38 cellular contexts compared by ENCODE assay signal in the genomic region with DNA sequence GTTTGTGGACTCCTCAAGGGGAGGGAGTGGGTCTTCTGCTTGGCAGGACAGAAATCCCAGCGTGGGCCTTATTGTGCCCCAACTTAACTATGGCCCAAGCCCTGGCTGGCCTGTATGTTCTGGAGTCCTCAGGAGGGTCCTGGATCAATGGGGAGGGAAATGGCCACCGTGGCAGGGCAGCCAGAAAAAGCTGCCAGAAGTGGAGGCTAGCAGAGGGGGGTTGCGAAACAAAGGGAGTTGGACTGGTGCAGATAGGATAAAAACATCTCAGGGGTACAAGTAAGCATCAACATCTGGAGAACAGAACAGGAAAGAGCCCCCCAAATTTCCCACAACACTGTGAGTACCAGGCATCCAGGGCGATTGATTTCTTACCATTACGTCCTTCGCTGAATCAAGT. TPM values are rescaled to one million over a fixed set of nuclear protein-coding genes. Genes with fewer than 3 reads are reported as not detected.
"Had no signal": no experiment of that assay in that cellular context is flagged by ENCODE, and none has a peak within 500 bp of the region (broad histone marks: within the 10 kb centered on the region; RNA-seq: fewer than 3 reads in every experiment).

No MANE protein-coding gene starts in this region.

- FAIRE-seq: endometrium, endothelial cell of umbilical vein had no signal

- H3K27me3 Mint-ChIP-seq: activated CD8-positive, alpha-beta memory T cell treated with anti-CD3 and anti-CD28 coated beads, Interleukin-2, amount 10 ng/mL, durations not matched to agents 7 days and 5 days; brain had no signal

- H3K36me3 Mint-ChIP-seq: activated CD4-positive, alpha-beta memory T cell treated with anti-CD3 and anti-CD28 coated beads for 36 hours; activated CD8-positive, alpha-beta memory T cell treated with anti-CD3 and anti-CD28 coated beads, Interleukin-2, amount 10 ng/mL, durations not matched to agents 7 days and 5 days; activated naive CD4-positive, alpha-beta T cell treated with anti-CD3 and anti-CD28 coated beads, Interleukin-2, amount 10 ng/mL, durations not matched to agents 7 days and 5 days; activated naive CD4-positive, alpha-beta T cell treated with anti-CD3 and anti-CD28 coated beads, Interleukin-2, amount 50 U/mL, for 72 hours had no signal

- H3K27ac Mint-ChIP-seq: activated CD4-positive, alpha-beta memory T cell treated with anti-CD3 and anti-CD28 coated beads for 36 hours; activated CD4-positive, alpha-beta T cell treated with anti-CD3 and anti-CD28 coated beads for 36 hours; activated CD4-positive, alpha-beta T cell treated with anti-CD3 and anti-CD28 coated beads, Interleukin-2, amount 10 ng/mL, durations not matched to agents 24 days and 14 days; activated CD8-positive, alpha-beta memory T cell treated with anti-CD3 and anti-CD28 coated beads, Interleukin-2, amount 10 ng/mL, durations not matched to agents 7 days and 5 days; activated CD8-positive, alpha-beta T cell treated with anti-CD3 and anti-CD28 coated beads, Interleukin-2, amount 10 ng/mL, durations not matched to agents 7 days and 5 days; activated naive CD4-positive, alpha-beta T cell treated with anti-CD3 and anti-CD28 coated beads, Interleukin-2, amount 10 ng/mL, durations not matched to agents 7 days and 5 days; activated naive CD4-positive, alpha-beta T cell treated with anti-CD3 and anti-CD28 coated beads, Interleukin-2, amount 50 U/mL, for 72 hours; activated naive CD8-positive, alpha-beta T cell treated with anti-CD3 and anti-CD28 coated beads, Interleukin-2, amount 10 ng/mL, durations not matched to agents 7 days and 5 days; activated T-cell treated with anti-CD3 and anti-CD28 coated beads, Interleukin-2, amount 50 U/mL, for 24 hours; activated T-cell treated with anti-CD3 and anti-CD28 coated beads, Interleukin-2, amount 50 U/mL, for 72 hours had no signal

- DNase-seq: activated CD4-positive, alpha-beta memory T cell treated with anti-CD3 and anti-CD28 coated beads for 36 hours; activated CD4-positive, alpha-beta T cell treated with anti-CD3 and anti-CD28 coated beads for 36 hours; activated CD4-positive, alpha-beta T cell treated with anti-CD3 and anti-CD28 coated beads, Interleukin-2, amount 10 ng/mL, durations not matched to agents 24 days and 14 days; activated CD4-positive, CD25-positive, alpha-beta regulatory T cell; activated CD4-positive, CD25-positive, alpha-beta regulatory T cell treated with anti-CD3 and anti-CD28 coated beads, Interleukin-2, amount 50 U/mL, for 72 hours; activated CD8-positive, alpha-beta memory T cell treated with anti-CD3 and anti-CD28 coated beads, Interleukin-2, amount 10 ng/mL, durations not matched to agents 7 days and 5 days; activated CD8-positive, alpha-beta memory T cell treated with anti-CD3 and anti-CD28 coated beads, Interleukin-2, amount 50 U/mL, for 48 hours; activated CD8-positive, alpha-beta T cell treated with anti-CD3 and anti-CD28 coated beads, Interleukin-2, amount 10 ng/mL, durations not matched to agents 7 days and 5 days; activated gamma-delta T cell; activated naive CD4-positive, alpha-beta T cell; activated naive CD4-positive, alpha-beta T cell treated with anti-CD3 and anti-CD28 coated beads, Interleukin-2, amount 10 ng/mL, durations not matched to agents 7 days and 5 days; activated naive CD8-positive, alpha-beta T cell treated with anti-CD3 and anti-CD28 coated beads, Interleukin-2, amount 10 ng/mL, durations not matched to agents 7 days and 5 days; activated T-cell treated with anti-CD3 and anti-CD28 coated beads for 4 hours; activated T-cell treated with anti-CD3 and anti-CD28 coated beads, Interleukin-2, amount 50 U/mL, for 24 hours; activated T-cell treated with anti-CD3 and anti-CD28 coated beads, Interleukin-2, amount 50 U/mL, for 72 hours; central memory CD4-positive, alpha-beta T cell; cerebellar nuclear complex; colonic mucosa; effector CD8-positive, alpha-beta T cell; esophagus squamous epithelium; foreskin melanocyte; T-helper 2 cell had no signal

- H3K36me3 ChIP-seq: ascending aorta, breast epithelium, cardiac muscle cell, colonic mucosa, esophagus squamous epithelium, gastroesophageal sphincter had no signal

- H3K4me3 ChIP-seq: ascending aorta, breast epithelium, cardiac muscle cell, colonic mucosa, esophagus squamous epithelium, gastroesophageal sphincter had no signal

- H3K4me1 ChIP-seq: ascending aorta, breast epithelium, colonic mucosa, esophagus squamous epithelium, gastroesophageal sphincter had no signal

- H3K27ac ChIP-seq: ascending aorta, breast epithelium, cardiac muscle cell, colonic mucosa, epithelial cell of prostate, esophagus squamous epithelium, gastroesophageal sphincter had no signal

- H3K4me1 Mint-ChIP-seq: activated CD8-positive, alpha-beta memory T cell treated with anti-CD3 and anti-CD28 coated beads, Interleukin-2, amount 10 ng/mL, durations not matched to agents 7 days and 5 days; activated naive CD4-positive, alpha-beta T cell treated with anti-CD3 and anti-CD28 coated beads, Interleukin-2, amount 10 ng/mL, durations not matched to agents 7 days and 5 days; activated naive CD8-positive, alpha-beta T cell treated with anti-CD3 and anti-CD28 coated beads, Interleukin-2, amount 10 ng/mL, durations not matched to agents 7 days and 5 days had no signal

- H3K4me3 Mint-ChIP-seq: activated CD4-positive, alpha-beta memory T cell treated with anti-CD3 and anti-CD28 coated beads for 36 hours; activated CD4-positive, alpha-beta T cell treated with anti-CD3 and anti-CD28 coated beads for 36 hours; activated CD4-positive, alpha-beta T cell treated with anti-CD3 and anti-CD28 coated beads, Interleukin-2, amount 10 ng/mL, durations not matched to agents 24 days and 14 days; activated CD8-positive, alpha-beta memory T cell treated with anti-CD3 and anti-CD28 coated beads, Interleukin-2, amount 10 ng/mL, durations not matched to agents 7 days and 5 days; activated CD8-positive, alpha-beta T cell treated with anti-CD3 and anti-CD28 coated beads, Interleukin-2, amount 10 ng/mL, durations not matched to agents 7 days and 5 days; activated naive CD4-positive, alpha-beta T cell treated with anti-CD3 and anti-CD28 coated beads, Interleukin-2, amount 10 ng/mL, durations not matched to agents 7 days and 5 days; activated naive CD8-positive, alpha-beta T cell treated with anti-CD3 and anti-CD28 coated beads, Interleukin-2, amount 10 ng/mL, durations not matched to agents 7 days and 5 days; activated T-cell treated with anti-CD3 and anti-CD28 coated beads, Interleukin-2, amount 50 U/mL, for 24 hours; activated T-cell treated with anti-CD3 and anti-CD28 coated beads, Interleukin-2, amount 50 U/mL, for 72 hours; brain had no signal

- H3K27me3 ChIP-seq: ascending aorta, breast epithelium, cardiac muscle cell, colonic mucosa had no signal

- H3K9me3 ChIP-seq: ascending aorta, breast epithelium, colonic mucosa, esophagus squamous epithelium, gastroesophageal sphincter had no signal

- H3K9me3 Mint-ChIP-seq: activated CD4-positive, alpha-beta memory T cell treated with anti-CD3 and anti-CD28 coated beads for 36 hours; activated CD4-positive, alpha-beta T cell treated with anti-CD3 and anti-CD28 coated beads, Interleukin-2, amount 10 ng/mL, durations not matched to agents 24 days and 14 days; activated naive CD4-positive, alpha-beta T cell treated with anti-CD3 and anti-CD28 coated beads, Interleukin-2, amount 10 ng/mL, durations not matched to agents 7 days and 5 days; activated naive CD4-positive, alpha-beta T cell treated with anti-CD3 and anti-CD28 coated beads, Interleukin-2, amount 50 U/mL, for 72 hours; activated T-cell treated with anti-CD3 and anti-CD28 coated beads, Interleukin-2, amount 50 U/mL, for 24 hours had no signal

- ATAC-seq: activated CD4-positive, alpha-beta T cell treated with anti-CD3 and anti-CD28 coated beads for 36 hours; activated CD8-positive, alpha-beta memory T cell treated with anti-CD3 and anti-CD28 coated beads, Interleukin-2, amount 10 ng/mL, durations not matched to agents 7 days and 5 days; activated CD8-positive, alpha-beta T cell treated with anti-CD3 and anti-CD28 coated beads, Interleukin-2, amount 10 ng/mL, durations not matched to agents 7 days and 5 days; activated naive CD4-positive, alpha-beta T cell treated with anti-CD3 and anti-CD28 coated beads, Interleukin-2, amount 50 U/mL, for 72 hours; activated T-cell treated with anti-CD3 and anti-CD28 coated beads, Interleukin-2, amount 50 U/mL, for 72 hours; gastroesophageal sphincter had no signal

RNA-seq across cellular contexts. Expression of gene CACNG1, which starts 3.7 kb away (rescaled TPM):
- total RNA-seq: activated CD4-positive, alpha-beta memory T cell treated with anti-CD3 and anti-CD28 coated beads for 36 hours; activated CD4-positive, alpha-beta T cell treated with anti-CD3 and anti-CD28 coated beads for 36 hours; activated CD4-positive, alpha-beta T cell treated with anti-CD3 and anti-CD28 coated beads, Interleukin-2, amount 10 ng/mL, durations not matched to agents 24 days and 14 days; activated CD8-positive, alpha-beta memory T cell treated with anti-CD3 and anti-CD28 coated beads for 36 hours; activated CD8-positive, alpha-beta memory T cell treated with anti-CD3 and anti-CD28 coated beads, Interleukin-2, amount 10 ng/mL, durations not matched to agents 7 days and 5 days; activated CD8-positive, alpha-beta T cell treated with anti-CD3 and anti-CD28 coated beads, Interleukin-2, amount 10 ng/mL, durations not matched to agents 7 days and 5 days; activated naive CD4-positive, alpha-beta T cell treated with anti-CD3 and anti-CD28 coated beads, Interleukin-2, amount 50 U/mL, for 72 hours; activated naive CD8-positive, alpha-beta T cell treated with anti-CD3 and anti-CD28 coated beads, Interleukin-2, amount 10 ng/mL, durations not matched to agents 7 days and 5 days; activated T-cell treated with anti-CD3 and anti-CD28 coated beads, Interleukin-2, amount 50 U/mL, for 72 hours; ascending aorta; breast epithelium; cardiac muscle cell; colonic mucosa; dermis microvascular lymphatic vessel endothelial cell; endothelial cell of umbilical vein; esophagus squamous epithelium; fibroblast of lung; fibroblast of villous mesenchyme; gastroesophageal sphincter; glomerular endothelial cell; T-helper 1 cell treated with Interleukin-12 subunit alpha and Interleukin-12 subunit beta and Interleukin-4 antibody, amounts not matched to agents 30 ng/mL and 1 ng/mL, for 36 hours had no signal
- polyA plus RNA-seq: cardiac muscle cell, endothelial cell of umbilical vein, esophagus, fibroblast of lung had no signal
